Comparison of ENCODE assay signal across 8 cellular contexts in genomic region chr9:136840877-136841645, GRCh38. TPM values are rescaled to one million over a fixed set of nuclear protein-coding genes. Genes with fewer than 3 reads are reported as not detected.
DNase-seq lines count a peak whose midpoint lies in the region; ATAC-seq and TF ChIP-seq lines count a peak whose summit lies in the region.

No MANE protein-coding gene starts in this region.

- WGBS in right lobe of liver (ENCODE audit: insufficient coverage, low coverage, low lambda C conversion rate, missing lambda C conversion rate) = 11% methylated on average over 6 of the region's 28 CpGs

- H3K4me1 Mint-ChIP-seq in naive thymus-derived CD8-positive, alpha-beta T cell = peaks cover 9 to 18% (median 14%) of the 10 kb centered on the region in 4 donors

- no peaks in the 10 kb centered on the region for H3K27me3 ChIP-seq in right lobe of liver

- TF ChIP-seq POLR2A in right lobe of liver (IDR thresholded peaks at IDR 0.05) = no peak

- H3K9me3 ChIP-seq in right lobe of liver = no peaks in the 10 kb centered on the region

- no peaks in the 10 kb centered on the region for H3K36me3 ChIP-seq in right lobe of liver

- intact Hi-C loops in right lobe of liver (cut with DNase I) (no loop called here), posterior vena cava (cut with DNase I) (loop anchor here in 1 of 2 donors (5.0 to 10.0 kb wide), 2 partner anchors 101 to 194 kb away; partner anchors contain the start of genes FBXW5 and FUT7)

- CTCF ChIA-PET in HEK293T (lab: Yijun Ruan, JAX) = interaction anchor here (0.6 to 1.9 kb wide), 2 partner anchors 16 to 188 kb away, joined by 3 to 6 read pairs; partner anchors contain the start of gene ABCA2

- H3K4me3 Mint-ChIP-seq in naive thymus-derived CD8-positive, alpha-beta T cell = peak overlapping the region in 1 of 10 donors; percentile 31

- H3K27ac Mint-ChIP-seq in naive thymus-derived CD8-positive, alpha-beta T cell = no peak overlapping the region

- H3K4me1 ChIP-seq in right lobe of liver = peaks cover 0 to 28% (median 6%) of the 10 kb centered on the region in 4 donors

- DNase-seq in EH (ENCODE audit: low read depth) = peak; percentile 76
- peak; percentile 83 for DNase-seq in NCI-H2107 treated with DMSO at 0.1 percent for 48 hours (lab: John Stamatoyannopoulos, UW; ENCODE audit: unreplicated experiment)
- DNase-seq in right lobe of liver = peak; percentile 84 to 96 (median 95)
- DNase-seq in HEK293T (ENCODE audit: extremely low spot score) = no peak
- no peak for DNase-seq in ureter (ENCODE audit: low spot score)
- no peak for DNase-seq in posterior vena cava (ENCODE audit: low spot score)
- no peak for DNase-seq in naive thymus-derived CD8-positive, alpha-beta T cell

- H3K36me3 Mint-ChIP-seq in naive thymus-derived CD8-positive, alpha-beta T cell = peaks cover 0 to 13% (median 0%) of the 10 kb centered on the region in 3 donors

- H3K27me3 Mint-ChIP-seq in naive thymus-derived CD8-positive, alpha-beta T cell = peaks cover 0 to 13% (median 0%) of the 10 kb centered on the region in 5 donors

- H3K4me3 ChIP-seq in right lobe of liver = no peak overlapping the region

- no peaks in the 10 kb centered on the region for H3K9me3 Mint-ChIP-seq in naive thymus-derived CD8-positive, alpha-beta T cell

- TF ChIP-seq CTCF in right lobe of liver (IDR thresholded peaks at IDR 0.05) = no peak

- H3K27ac ChIP-seq in angular gyrus (ENCODE audit: low read depth, low read length) (peak overlapping the region; percentile 86), right lobe of liver (peak overlapping the region in 2 of 3 donors; percentile 36 to 51)

- peak; percentile 67 to 83 (median 77) for ATAC-seq in right lobe of liver
- ATAC-seq in naive thymus-derived CD8-positive, alpha-beta T cell = no peak

- POLR2A ChIA-PET in HEK293T (lab: Yijun Ruan, JAX) = interaction anchor here (1.8 kb wide), 1 partner anchor 19 kb away, joined by 4 read pairs; no protein-coding TSS in a partner anchor
- POLR2A ChIA-PET in naive thymus-derived CD8-positive, alpha-beta T cell (lab: Charles Lee) = interaction anchor here (1.2 to 1.8 kb wide), 3 partner anchors 33 to 151 kb away, joined by 3 to 12 read pairs (median 5); partner anchors contain the start of genes PAXX, RABL6 and TRAF2

TF ChIP-seq in HEK293T, 16 proteins besides CTCF, POLR2A, EP300 and RAD21:
- TF ChIP-seq, protein P1, sequence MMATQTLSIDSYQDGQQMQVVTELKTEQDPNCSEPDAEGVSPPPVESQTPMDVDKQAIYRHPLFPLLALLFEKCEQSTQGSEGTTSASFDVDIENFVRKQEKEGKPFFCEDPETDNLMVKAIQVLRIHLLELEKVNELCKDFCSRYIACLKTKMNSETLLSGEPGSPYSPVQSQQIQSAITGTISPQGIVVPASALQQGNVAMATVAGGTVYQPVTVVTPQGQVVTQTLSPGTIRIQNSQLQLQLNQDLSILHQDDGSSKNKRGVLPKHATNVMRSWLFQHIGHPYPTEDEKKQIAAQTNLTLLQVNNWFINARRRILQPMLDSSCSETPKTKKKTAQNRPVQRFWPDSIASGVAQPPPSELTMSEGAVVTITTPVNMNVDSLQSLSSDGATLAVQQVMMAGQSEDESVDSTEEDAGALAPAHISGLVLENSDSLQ (IDR thresholded peaks at IDR 0.05) = no peak
- no peak for TF ChIP-seq TARDBP (IDR thresholded peaks at IDR 0.05)
- TF ChIP-seq SUZ12 (IDR thresholded peaks at IDR 0.05) = no peak
- no peak for TF ChIP-seq ARNT (IDR thresholded peaks at IDR 0.05)
- TF ChIP-seq SP1 (IDR thresholded peaks at IDR 0.05) = no peak
- no peak for TF ChIP-seq NFRKB (IDR thresholded peaks at IDR 0.05)
- no peak for TF ChIP-seq CTBP1 (IDR thresholded peaks at IDR 0.05; ENCODE audit: borderline replicate concordance)
- no peak for TF ChIP-seq BHLHE40 (IDR thresholded peaks at IDR 0.05; ENCODE audit: borderline replicate concordance)
- no peak for TF ChIP-seq ZNF384 (IDR thresholded peaks at IDR 0.05)
- TF ChIP-seq LEF1 (IDR thresholded peaks at IDR 0.05; ENCODE audit: borderline replicate concordance) = no peak
- no peak for TF ChIP-seq ELF4 (IDR thresholded peaks at IDR 0.05)
- TF ChIP-seq L3MBTL2 (conservative IDR thresholded peaks at IDR 0.05) = no peak
- no peak for TF ChIP-seq FOXK2 (IDR thresholded peaks at IDR 0.05)
- no peak for TF ChIP-seq HDGF (IDR thresholded peaks at IDR 0.05; ENCODE audit: borderline replicate concordance)

RNA-seq across cellular contexts. Expression of gene AJM1, which starts 1.2 kb away (rescaled TPM):
- total RNA-seq in right lobe of liver (1 to 10 TPM; 1.7 to 2.8 (median 2.6) TPM), ureter (4.8 TPM), posterior vena cava (1 to 10 TPM; 4.7 to 5.9 TPM)
- total RNA-seq in naive thymus-derived CD8-positive, alpha-beta T cell = 1 to 10 TPM; 1.3 TPM
- polyA plus RNA-seq in naive thymus-derived CD8-positive, alpha-beta T cell = under 1 TPM in 2 of 3 donors, not detected in 1; 0.05 to 0.10 TPM

RNA-seq across cellular contexts. Expression of gene PHPT1, which starts 8.1 kb away (rescaled TPM):
- 10 to 100 TPM; 30.5 to 66.6 (median 49.3) TPM for total RNA-seq in right lobe of liver
- total RNA-seq in ureter = 109 TPM
- 10 to 100 TPM; 71.7 to 87.9 TPM for total RNA-seq in posterior vena cava
- total RNA-seq in naive thymus-derived CD8-positive, alpha-beta T cell = 10 to 100 TPM; 25.2 to 29.6 TPM
- polyA plus RNA-seq in naive thymus-derived CD8-positive, alpha-beta T cell = 10 to 100 TPM; 82.6 to 98.1 (median 83.1) TPM

RNA-seq across cellular contexts. Expression of gene MAMDC4, which starts 11.1 kb away (rescaled TPM):
- total RNA-seq in right lobe of liver (10 to 100 TPM in 4 of 6 experiments, 1 to 10 TPM in 2; 5.7 to 27.9 (median 22.5) TPM), ureter (10.7 TPM), posterior vena cava (1 to 10 TPM; 1.5 to 2.4 TPM)
- total RNA-seq in naive thymus-derived CD8-positive, alpha-beta T cell = 1 to 10 TPM; 6.3 to 7.5 TPM
- polyA plus RNA-seq in naive thymus-derived CD8-positive, alpha-beta T cell = under 1 TPM in 2 of 3 donors, not detected in 1; 0.14 to 0.35 TPM

RNA-seq across cellular contexts. Expression of gene EDF1, which starts 25.0 kb away (rescaled TPM):
- 100 to 1,000 TPM; 216 to 486 (median 227) TPM for total RNA-seq in right lobe of liver
- 338 TPM for total RNA-seq in ureter
- total RNA-seq in posterior vena cava = 100 to 1,000 TPM; 178 to 191 TPM
- 100 to 1,000 TPM; 291 to 301 TPM for total RNA-seq in naive thymus-derived CD8-positive, alpha-beta T cell
- polyA plus RNA-seq in naive thymus-derived CD8-positive, alpha-beta T cell = 100 to 1,000 TPM; 319 to 403 (median 380) TPM

RNA-seq across cellular contexts. Expression of gene RABL6, which starts 33.3 kb away (rescaled TPM):
- total RNA-seq in right lobe of liver = 10 to 100 TPM in 4 of 6 experiments, 1 to 10 TPM in 2; 8.0 to 14.8 (median 12.4) TPM
- total RNA-seq in ureter = 60.2 TPM
- 10 to 100 TPM; 47.9 to 49.8 TPM for total RNA-seq in posterior vena cava
- total RNA-seq in naive thymus-derived CD8-positive, alpha-beta T cell = 10 to 100 TPM; 72.3 to 74.5 TPM
- polyA plus RNA-seq in naive thymus-derived CD8-positive, alpha-beta T cell = 10 to 100 TPM; 11.6 to 17.2 (median 11.9) TPM

Comparison
In these comparisons a context has a peak if more than half of its experiments do, and no peak if none do; other contexts are left out.
1. DNase-seq: peak in EH (single experiment), NCI-H2107 treated with DMSO at 0.1 percent for 48 hours (single experiment) and right lobe of liver (3 of 3); none in HEK293T (single experiment), ureter (single experiment), posterior vena cava (single experiment) and naive thymus-derived CD8-positive, alpha-beta T cell (0 of 10).
2. ATAC-seq: peak in right lobe of liver (4 of 4); none in naive thymus-derived CD8-positive, alpha-beta T cell (0 of 2).